Comparison of ENCODE assay signal across 8 cellular contexts in genomic region chr15:59138243-59138642, GRCh38. TPM values are rescaled to one million over a fixed set of nuclear protein-coding genes. Genes with fewer than 3 reads are reported as not detected.
DNase-seq lines count a peak whose midpoint lies in the region; ATAC-seq and TF ChIP-seq lines count a peak whose summit lies in the region.

No MANE protein-coding gene starts in this region.

- H3K4me1 ChIP-seq in ascending aorta, result no peaks in the 10 kb centered on the region

- no peaks in the 10 kb centered on the region for H3K4me1 Mint-ChIP-seq in immature natural killer cell

- intact Hi-C loops in ascending aorta (cut with DNase I), result no loop called here

- peaks cover 58 to 81% of the 10 kb centered on the region in 2 donors for H3K36me3 ChIP-seq in ascending aorta

- H3K27me3 Mint-ChIP-seq in immature natural killer cell (ENCODE audit: low read depth in 3 of 3), result peaks cover 0 to 3% (median 2%) of the 10 kb centered on the region in 3 donors

- H3K4me3 Mint-ChIP-seq in immature natural killer cell, result no peak overlapping the region

- H3K9me3 ChIP-seq in ascending aorta, result no peaks in the 10 kb centered on the region

- peak; percentile 61 for DNase-seq in DMS53 (lab: John Stamatoyannopoulos, UW)
- DNase-seq in DMS53 treated with DMSO at 0.1 percent for 48 hours (lab: John Stamatoyannopoulos, UW; ENCODE audit: unreplicated experiment), result no peak
- peak; percentile 3 for DNase-seq in SW480 (ENCODE audit: low spot score)
- no peak for DNase-seq in ascending aorta (ENCODE audit: low spot score in 2 of 2)
- peak; percentile 24 to 41 (median 35) for DNase-seq in immature natural killer cell
- DNase-seq in stimulated activated CD8-positive, alpha-beta memory T cell treated with anti-CD3 and anti-CD28 coated beads, Interleukin-12 subunit alpha, Interleukin-12 subunit beta, amount 100 ng/mL, for 4 hours (ENCODE audit: low read depth), result peak; percentile 14

- ATAC-seq in HG03280 (IDR thresholded peaks at IDR 0.05; ENCODE audit: unreplicated experiment), result peak; percentile 68
- ATAC-seq in HG03139 (IDR thresholded peaks at IDR 0.05; ENCODE audit: unreplicated experiment), result no peak

- peak; percentile 14 to 45 (median 34) for TF ChIP-seq CTCF in ascending aorta (IDR thresholded peaks at IDR 0.05)

- no peak overlapping the region for H3K27ac Mint-ChIP-seq in immature natural killer cell

- no peak overlapping the region for H3K27ac ChIP-seq in ascending aorta

- no peak overlapping the region for H3K4me3 ChIP-seq in ascending aorta

- H3K9me3 Mint-ChIP-seq in immature natural killer cell, result no peaks in the 10 kb centered on the region

- no peaks in the 10 kb centered on the region for H3K36me3 Mint-ChIP-seq in immature natural killer cell

- no peaks in the 10 kb centered on the region for H3K27me3 ChIP-seq in ascending aorta

RNA-seq across cellular contexts. Expression of gene CCNB2, which starts 33.3 kb away (rescaled TPM):
- total RNA-seq in ascending aorta, result not detected
- polyA plus RNA-seq in immature natural killer cell, result 1 to 10 TPM in 2 of 3 donors, not detected in 1; 1.1 to 3.1 TPM

Comparison
In these comparisons a context has a peak if more than half of its experiments do, and no peak if none do; other contexts are left out.
1. DNase-seq: peak in DMS53 (single experiment), SW480 (single experiment), immature natural killer cell (3 of 3) and stimulated activated CD8-positive, alpha-beta memory T cell treated with anti-CD3 and anti-CD28 coated beads, Interleukin-12 subunit alpha, Interleukin-12 subunit beta, amount 100 ng/mL, for 4 hours (single experiment); none in DMS53 treated with DMSO at 0.1 percent for 48 hours (single experiment) and ascending aorta (0 of 2).